ENCODE assay signal across 21 cellular contexts in genomic region chr14:62031504-62031903, GRCh38.
DNase-seq lines count a peak whose midpoint lies in the region; ATAC-seq, FAIRE-seq and TF ChIP-seq lines count a peak whose summit lies in the region.
"Had no signal": no experiment of that assay in that cellular context is flagged by ENCODE, and none has a peak within 500 bp of the region (broad histone marks: within the 10 kb centered on the region; RNA-seq: fewer than 3 reads in every experiment).

No MANE protein-coding gene starts in this region.

- H3K9me2 ChIP-seq in GM23338 (ENCODE audit: insufficient read depth) = no peaks in the 10 kb centered on the region

- no peaks in the 10 kb centered on the region for H3F3A ChIP-seq in GM23338 (replicated peaks; ENCODE audit: low read depth)

- H3K4me1 ChIP-seq in foreskin keratinocyte = no peaks in the 10 kb centered on the region
- H3K4me1 ChIP-seq in GM23338 (ENCODE audit: insufficient read depth) = no peaks in the 10 kb centered on the region
- H3K4me1 ChIP-seq in BE2C = no peaks in the 10 kb centered on the region

- H3K4me1 Mint-ChIP-seq in GM23338 = no peaks in the 10 kb centered on the region

- H3K36me3 Mint-ChIP-seq in GM23338 (ENCODE audit: low read depth) = no peaks in the 10 kb centered on the region

- H4K20me1 ChIP-seq in GM23338 (replicated peaks; ENCODE audit: insufficient read depth) = no peaks in the 10 kb centered on the region

- H3K27me3 Mint-ChIP-seq in GM23338 (ENCODE audit: insufficient read depth, low read depth, poor library complexity) = no peaks in the 10 kb centered on the region

- H3K36me3 ChIP-seq in GM23338 (ENCODE audit: insufficient read depth) = no peaks in the 10 kb centered on the region
- H3K36me3 ChIP-seq in BE2C = no peaks in the 10 kb centered on the region
- H3K36me3 ChIP-seq: MG63 had no signal

- FAIRE-seq in GM12892 (lab: Jason Lieb, UNC) = peak; percentile 48
- FAIRE-seq: D721Med, HepG2 had no signal

- H3K27me3 ChIP-seq in foreskin keratinocyte (peaks cover 2% of the 10 kb centered on the region), GM23338 (ENCODE audit: insufficient read depth) (no peaks in the 10 kb centered on the region), BE2C (peaks cover 14% of the 10 kb centered on the region)
- H3K27me3 ChIP-seq: MG63 had no signal

- H3K4me3 Mint-ChIP-seq in GM23338 = no peak overlapping the region

- H3K4me3 ChIP-seq in GM23338 = no peak overlapping the region
- no peak overlapping the region for H3K4me3 ChIP-seq in BE2C (ENCODE audit: low read depth, low read length)
- H3K4me3 ChIP-seq: MG63 had no signal

- TF ChIP-seq POLR2A in GM12892 (IDR thresholded peaks at IDR 0.05; ENCODE audit: low read depth, low read length) = no peak

- POLR2A ChIA-PET in RWPE1 (lab: Yijun Ruan, JAX; ENCODE audit: low non-redundant PET) = no interaction called here

- no peak overlapping the region for H3K27ac ChIP-seq in RWPE1
- H3K27ac ChIP-seq in foreskin keratinocyte = no peak overlapping the region
- no peak overlapping the region for H3K27ac ChIP-seq in GM23338 (ENCODE audit: low read depth)
- H3K27ac ChIP-seq: C4-2B had no signal

- no peak overlapping the region for H3K4me2 ChIP-seq in GM23338

- DNase-seq in GM12892 (ENCODE audit: insufficient read length) (no peak), HT1080 (ENCODE audit: low read depth) (peak; percentile 51), RWPE1 (ENCODE audit: low spot score) (peak; percentile 25), foreskin keratinocyte (peak in 1 of 2 donors; percentile 40), iPS-NIHi11 (ENCODE audit: low spot score) (no peak), GM23338 (ENCODE audit: low spot score) (no peak), BE2C (no peak)
- DNase-seq: GOT3, KBM-7, MG63, NCI-H1048, NCI-H1436 treated with DMSO at 0.1 percent for 48 hours, NCI-H2029 treated with DMSO at 0.1 percent for 48 hours, NCI-H2171, NCI-H526, Right ventricle myocardium superior, SW 1271 had no signal

- peak; percentile 42 for ATAC-seq in foreskin keratinocyte
- no peak for ATAC-seq in GM23338
- ATAC-seq: HepG2, Panc1 had no signal

- H3K9me3 ChIP-seq in BE2C = no peaks in the 10 kb centered on the region
- H3K9me3 ChIP-seq: MG63 had no signal

- H3K9me3 Mint-ChIP-seq in GM23338 = no peaks in the 10 kb centered on the region

- CTCF ChIA-PET in RWPE1 (lab: Yijun Ruan, JAX) = interaction anchor here (0.7 kb wide), 1 partner anchor 1636 kb away, joined by 3 read pairs; no protein-coding TSS in a partner anchor

- no peaks in the 10 kb centered on the region for H3K79me2 ChIP-seq in GM23338 (replicated peaks; ENCODE audit: insufficient read depth)

- no peak overlapping the region for H3K27ac Mint-ChIP-seq in GM23338

- TF ChIP-seq CTCF in RWPE1 (conservative IDR thresholded peaks at IDR 0.05; ENCODE audit: low read depth) = no peak
- no peak for TF ChIP-seq CTCF in foreskin keratinocyte (conservative IDR thresholded peaks at IDR 0.05)
- no peak for TF ChIP-seq CTCF in GM23338 (conservative IDR thresholded peaks at IDR 0.05; ENCODE audit: low read depth in 2 of 2)
- no peak for TF ChIP-seq CTCF in BE2C (IDR thresholded peaks at IDR 0.05; ENCODE audit: low read depth, low read length)

- no peak overlapping the region for H2AFZ ChIP-seq in GM23338

TF ChIP-seq in GM23338, 12 proteins besides CTCF, POLR2A, EP300 and RAD21:
- TF ChIP-seq EZH2 (IDR thresholded peaks at IDR 0.05; ENCODE audit: low read depth, unreplicated experiment) = no peak

Comparison
In these comparisons a context has a peak if more than half of its experiments do, and no peak if none do; other contexts are left out.
1. DNase-seq: peak in HT1080 (single experiment) and RWPE1 (single experiment); none in GM12892 (single experiment), iPS-NIHi11 (single experiment), GM23338 (single experiment) and BE2C (single experiment).